2 cellular contexts compared by ENCODE assay signal in genomic region chr13:25097426-25097825, GRCh38.
TF ChIP-seq lines count a peak whose summit lies in the region.

No MANE protein-coding gene starts in this region.

TF ChIP-seq in HEK293, 187 proteins besides CTCF, POLR2A, EP300 and RAD21:
- TF ChIP-seq SCRT2 (tag by site-specific recombination; IDR thresholded peaks at IDR 0.05), result peak; percentile 26; the same call in 1 of the 2 replicates
- no peak for TF ChIP-seq ZNF311 (tag by site-specific recombination; IDR thresholded peaks at IDR 0.05; ENCODE audit: borderline replicate concordance)

TF ChIP-seq in H1, 55 proteins besides CTCF, POLR2A, EP300 and RAD21:
- TF ChIP-seq SUZ12 (IDR thresholded peaks at IDR 0.05; ENCODE audit: low read length) (no peak), TCF12 (IDR thresholded peaks at IDR 0.05; ENCODE audit: low read depth, low read length) (no peak), SP1 (IDR thresholded peaks at IDR 0.05; ENCODE audit: low read depth, low read length) (no peak), MAFK (IDR thresholded peaks at IDR 0.05; ENCODE audit: low read depth, low read length) (no peak), SIN3A (conservative IDR thresholded peaks at IDR 0.05 in 1 of 2, IDR thresholded peaks at IDR 0.05 in 1 of 2; ENCODE audit: low read depth in 1 of 2, low read length in 2 of 2) (no peak), RBBP5 (IDR thresholded peaks at IDR 0.05; ENCODE audit: borderline replicate concordance, low read depth, low read length) (no peak), TAF7 (optimal IDR thresholded peaks at IDR 0.05; ENCODE audit: borderline replicate concordance, low read depth, low read length) (no peak), RNF2 (IDR thresholded peaks at IDR 0.05; ENCODE audit: borderline replicate concordance, low read depth, low read length, missing control alignments, poor library complexity, severe bottlenecking) (no peak), EZH2 (IDR thresholded peaks at IDR 0.05; ENCODE audit: low read depth, low read length, severe bottlenecking) (no peak), GABPA (IDR thresholded peaks at IDR 0.05; ENCODE audit: borderline replicate concordance, insufficient read depth, low read length) (no peak), E2F6 (IDR thresholded peaks at IDR 0.05) (no peak), JUN (IDR thresholded peaks at IDR 0.05; ENCODE audit: low read depth, low read length) (no peak)
